Comparison of ENCODE assay signal across 2 cellular contexts in genomic region chr9:98192503-98193335, GRCh38.
TF ChIP-seq lines count a peak whose summit lies in the region.

Gene CORO2A, minus strand, starts transcription at chr9:98192637. Its CDS starts 34,977 bp downstream, at chr9:98157660.

TF ChIP-seq in IMR-90, 13 proteins besides CTCF, POLR2A, EP300 and RAD21 (continued from another document):
- TF ChIP-seq, protein P1, sequence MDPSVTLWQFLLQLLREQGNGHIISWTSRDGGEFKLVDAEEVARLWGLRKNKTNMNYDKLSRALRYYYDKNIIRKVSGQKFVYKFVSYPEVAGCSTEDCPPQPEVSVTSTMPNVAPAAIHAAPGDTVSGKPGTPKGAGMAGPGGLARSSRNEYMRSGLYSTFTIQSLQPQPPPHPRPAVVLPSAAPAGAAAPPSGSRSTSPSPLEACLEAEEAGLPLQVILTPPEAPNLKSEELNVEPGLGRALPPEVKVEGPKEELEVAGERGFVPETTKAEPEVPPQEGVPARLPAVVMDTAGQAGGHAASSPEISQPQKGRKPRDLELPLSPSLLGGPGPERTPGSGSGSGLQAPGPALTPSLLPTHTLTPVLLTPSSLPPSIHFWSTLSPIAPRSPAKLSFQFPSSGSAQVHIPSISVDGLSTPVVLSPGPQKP (IDR thresholded peaks at IDR 0.05; ENCODE audit: borderline replicate concordance, low read depth, low read length), result no peak
- TF ChIP-seq RFX5 (IDR thresholded peaks at IDR 0.05; ENCODE audit: low read depth, low read length) (no peak), CHD1 (IDR thresholded peaks at IDR 0.05; ENCODE audit: low read depth, low read length) (no peak), BHLHE40 (IDR thresholded peaks at IDR 0.05; ENCODE audit: low read depth, low read length) (peak; percentile 65), FOS (IDR thresholded peaks at IDR 0.05; ENCODE audit: low read depth, low read length) (no peak), MXI1 (IDR thresholded peaks at IDR 0.05; ENCODE audit: borderline replicate concordance, low read depth, low read length) (no peak), USF2 (IDR thresholded peaks at IDR 0.05; ENCODE audit: low read depth, low read length) (peak; percentile 39; the same call in 1 of the 2 replicates), RCOR1 (IDR thresholded peaks at IDR 0.05; ENCODE audit: insufficient replicate concordance, low read length) (no peak), NFE2L2 (IDR thresholded peaks at IDR 0.05; ENCODE audit: low read depth, low read length) (no peak), CEBPB (IDR thresholded peaks at IDR 0.05; ENCODE audit: low read depth, low read length) (no peak)
TF ChIP-seq in IMR-90: peak in this region for 4.

TF ChIP-seq in neural cell, 6 proteins besides CTCF, POLR2A, EP300 and RAD21 (continued from another document):
- no peak for TF ChIP-seq REST (IDR thresholded peaks at IDR 0.05; ENCODE audit: borderline replicate concordance)
- TF ChIP-seq POLR2AphosphoS5 (IDR thresholded peaks at IDR 0.05), result peak; percentile 61
